Comparison of ENCODE assay signal across 9 cellular contexts in genomic region chr13:40983725-40984669, GRCh38. TPM values are rescaled to one million over a fixed set of nuclear protein-coding genes. Genes with fewer than 3 reads are reported as not detected.
DNase-seq lines count a peak whose midpoint lies in the region; ATAC-seq, FAIRE-seq and TF ChIP-seq lines count a peak whose summit lies in the region.
"Had no signal": no experiment of that assay in that cellular context is flagged by ENCODE, and none has a peak within 500 bp of the region (broad histone marks: within the 10 kb centered on the region; RNA-seq: fewer than 3 reads in every experiment).

No MANE protein-coding gene starts in this region.

- H2AFZ ChIP-seq in HepG2 (ENCODE audit: low read length): no peak overlapping the region

- H3K79me2 ChIP-seq in HepG2 (ENCODE audit: insufficient read depth, low read length): peaks cover 93% of the 10 kb centered on the region

- peaks cover 49% of the 10 kb centered on the region for H3K4me1 Mint-ChIP-seq in activated CD8-positive, alpha-beta memory T cell treated with anti-CD3 and anti-CD28 coated beads, Interleukin-2, amount 10 ng/mL, durations not matched to agents 7 days and 5 days
- peaks cover 67% of the 10 kb centered on the region for H3K4me1 Mint-ChIP-seq in activated T-helper 2 cell treated with anti-CD3 and anti-CD28 coated beads, Interferon-gamma antibody, Interleukin-2, Interleukin-4, amounts not matched to agents 10 μg/mL and 5 μg/mL and 100 μg/mL, durations not matched to agents 14 hours and 24 hours and 36 hours (ENCODE audit: low read depth)

- TF ChIP-seq EP300 in HepG2 (IDR thresholded peaks at IDR 0.05; ENCODE audit: low read depth in 2 of 2, low read length in 2 of 2) (no peak), HepG2 (CRISPR knock-in tag; IDR thresholded peaks at IDR 0.05; ENCODE audit: borderline replicate concordance) (no peak)

- intact Hi-C loops in activated T-helper 2 cell treated with anti-CD3 and anti-CD28 coated beads, Interferon-gamma antibody, Interleukin-2, Interleukin-4, amounts not matched to agents 10 μg/mL and 5 μg/mL and 100 μg/mL, durations not matched to agents 14 hours and 24 hours and 36 hours (cut with micrococcal nuclease): loop anchor here (2.0 to 5.0 kb wide), 4 partner anchors 13 to 197 kb away; partner anchors contain the start of genes SLC25A15 and WBP4
- intact Hi-C loops in HepG2 (cut with micrococcal nuclease; ENCODE audit: unreplicated experiment): no loop called here

- H3K27me3 Mint-ChIP-seq in activated CD8-positive, alpha-beta memory T cell treated with anti-CD3 and anti-CD28 coated beads, Interleukin-2, amount 10 ng/mL, durations not matched to agents 7 days and 5 days: no peaks in the 10 kb centered on the region
- H3K27me3 Mint-ChIP-seq in activated T-helper 2 cell treated with anti-CD3 and anti-CD28 coated beads, Interferon-gamma antibody, Interleukin-2, Interleukin-4, amounts not matched to agents 10 μg/mL and 5 μg/mL and 100 μg/mL, durations not matched to agents 14 hours and 24 hours and 36 hours (ENCODE audit: low read depth): no peaks in the 10 kb centered on the region

- TF ChIP-seq CTCF in HepG2 (CRISPR knock-in tag; IDR thresholded peaks at IDR 0.05): no peak

- peaks cover 41% of the 10 kb centered on the region for H3K36me3 Mint-ChIP-seq in activated CD8-positive, alpha-beta memory T cell treated with anti-CD3 and anti-CD28 coated beads, Interleukin-2, amount 10 ng/mL, durations not matched to agents 7 days and 5 days
- H3K36me3 Mint-ChIP-seq in activated T-helper 2 cell treated with anti-CD3 and anti-CD28 coated beads, Interferon-gamma antibody, Interleukin-2, Interleukin-4, amounts not matched to agents 10 μg/mL and 5 μg/mL and 100 μg/mL, durations not matched to agents 14 hours and 24 hours and 36 hours (ENCODE audit: low read depth): peaks cover 44% of the 10 kb centered on the region

- H3K4me1 ChIP-seq in HepG2 (ENCODE audit: insufficient read depth, low read length) (peaks cover 53% of the 10 kb centered on the region), thymus (ENCODE audit: control insufficient read depth, insufficient read depth, low read length) (peaks cover 16% of the 10 kb centered on the region)

- H3K9me3 Mint-ChIP-seq in activated CD8-positive, alpha-beta memory T cell treated with anti-CD3 and anti-CD28 coated beads, Interleukin-2, amount 10 ng/mL, durations not matched to agents 7 days and 5 days (ENCODE audit: low read depth): no peaks in the 10 kb centered on the region
- no peaks in the 10 kb centered on the region for H3K9me3 Mint-ChIP-seq in activated T-helper 2 cell treated with anti-CD3 and anti-CD28 coated beads, Interferon-gamma antibody, Interleukin-2, Interleukin-4, amounts not matched to agents 10 μg/mL and 5 μg/mL and 100 μg/mL, durations not matched to agents 14 hours and 24 hours and 36 hours

- WGBS in HepG2 (ENCODE audit: low lambda C conversion rate): 93% methylated on average over 4 of the region's 4 CpGs
- WGBS in thymus: 79% methylated on average over 4 of the region's 4 CpGs

- H3K9ac ChIP-seq in HepG2 (ENCODE audit: insufficient read depth, low read depth, low read length): no peak overlapping the region

- H4K20me1 ChIP-seq in HepG2 (ENCODE audit: insufficient read depth, low read length): no peaks in the 10 kb centered on the region; the same call in 1 of the 2 replicates

- H3K36me3 ChIP-seq in HepG2 (replicated peaks in 1 of 2; ENCODE audit: control insufficient read depth in 1 of 2, insufficient read depth in 2 of 2, low read length in 2 of 2) (peaks cover 3 to 12% of the 10 kb centered on the region in 2 experiments; a peak in 4 of 5 replicates), thymus (ENCODE audit: control insufficient read depth, insufficient read depth) (no peaks in the 10 kb centered on the region)

- H3K9me3 ChIP-seq in HepG2 (ENCODE audit: low read length): no peaks in the 10 kb centered on the region
- H3K9me3 ChIP-seq in thymus (ENCODE audit: control insufficient read depth): no peaks in the 10 kb centered on the region

- H3K27ac ChIP-seq in HepG2 (ENCODE audit: extremely low read length, insufficient read depth, low read length) (peak overlapping the region; percentile 32), thymus (ENCODE audit: low read depth) (peak overlapping the region; percentile 88)

- ATAC-seq in activated CD8-positive, alpha-beta memory T cell treated with anti-CD3 and anti-CD28 coated beads, Interleukin-2, amount 10 ng/mL, durations not matched to agents 7 days and 5 days: peak; percentile 9
- ATAC-seq in HepG2: no peak
- no peak for ATAC-seq in HG02840 (IDR thresholded peaks at IDR 0.05; ENCODE audit: low FRiP score, unreplicated experiment)

- peak overlapping the region; percentile 57 for H3K4me2 ChIP-seq in HepG2 (ENCODE audit: low read depth, low read length)

- TF ChIP-seq RAD21 in HepG2 (CRISPR knock-in tag; IDR thresholded peaks at IDR 0.05): no peak

- POLR2A ChIA-PET in HepG2 (lab: Yijun Ruan, JAX): no interaction called here

- no peak for FAIRE-seq in HepG2 (lab: Jason Lieb, UNC)

- no TSS peak for BruUV-seq in HepG2 (replicated peaks; lab: Mats Ljungman, UMichigan)

- H3K4me3 ChIP-seq in HepG2 (replicated peaks in 1 of 3; ENCODE audit: insufficient read depth in 1 of 3, low read depth in 2 of 3, low read length in 3 of 3) (no peak overlapping the region; a peak in 1 of 6 replicates), thymus (ENCODE audit: low read length) (peak overlapping the region; percentile 40)

- no peak for DNase-seq in activated CD8-positive, alpha-beta memory T cell treated with anti-CD3 and anti-CD28 coated beads, Interleukin-2, amount 10 ng/mL, durations not matched to agents 7 days and 5 days
- DNase-seq in activated CD8-positive, alpha-beta memory T cell treated with anti-CD3 and anti-CD28 coated beads, Interleukin-2, amount 50 U/mL, for 4 hours: no peak
- DNase-seq in activated T-helper 2 cell treated with anti-CD3 and anti-CD28 coated beads, Interferon-gamma antibody, Interleukin-2, Interleukin-4, amounts not matched to agents 10 μg/mL and 5 μg/mL and 100 μg/mL, durations not matched to agents 14 hours and 24 hours and 36 hours (ENCODE audit: low spot score): no peak
- DNase-seq in HepG2 (ENCODE audit: low spot score) (no peak), foreskin melanocyte (no peak)
- DNase-seq in central memory CD4-positive, alpha-beta T cell: no peak
- DNase-seq: stimulated activated CD4-positive, alpha-beta T cell treated with anti-CD3 and anti-CD28 coated beads, Interleukin-4, amount 100 ng/mL, for 4 hours had no signal

- no peak for TF ChIP-seq POLR2A in HepG2 (IDR thresholded peaks at IDR 0.05; ENCODE audit: insufficient read depth in 1 of 2, low read depth in 2 of 2, low read length in 2 of 2)

- H3K4me3 Mint-ChIP-seq in activated CD8-positive, alpha-beta memory T cell treated with anti-CD3 and anti-CD28 coated beads, Interleukin-2, amount 10 ng/mL, durations not matched to agents 7 days and 5 days: peak overlapping the region; percentile 96
- H3K4me3 Mint-ChIP-seq in activated T-helper 2 cell treated with anti-CD3 and anti-CD28 coated beads, Interferon-gamma antibody, Interleukin-2, Interleukin-4, amounts not matched to agents 10 μg/mL and 5 μg/mL and 100 μg/mL, durations not matched to agents 14 hours and 24 hours and 36 hours (ENCODE audit: low read depth): peak overlapping the region; percentile 70

- CTCF ChIA-PET in activated CD8-positive, alpha-beta memory T cell treated with anti-CD3 and anti-CD28 coated beads, Interleukin-2, amount 10 ng/mL, durations not matched to agents 7 days and 5 days (lab: Charles Lee): interaction anchor here (0.9 to 3.2 kb wide), 7 partner anchors 9 to 76 kb away, joined by 3 to 12 read pairs (median 3); no protein-coding TSS in a partner anchor
- CTCF ChIA-PET in HepG2 (lab: Yijun Ruan, JAX; ENCODE audit: low intra/inter-chr PET ratio, low total read pairs): no interaction called here

- H3K27me3 ChIP-seq in HepG2 (ENCODE audit: control insufficient read depth in 1 of 2, insufficient read depth in 2 of 2, low read length in 2 of 2) (no peaks in the 10 kb centered on the region), thymus (ENCODE audit: control insufficient read depth, insufficient read depth) (no peaks in the 10 kb centered on the region)

- H3K27ac Mint-ChIP-seq in activated CD8-positive, alpha-beta memory T cell treated with anti-CD3 and anti-CD28 coated beads, Interleukin-2, amount 10 ng/mL, durations not matched to agents 7 days and 5 days: peak overlapping the region; percentile 93
- peak overlapping the region; percentile 93 for H3K27ac Mint-ChIP-seq in activated T-helper 2 cell treated with anti-CD3 and anti-CD28 coated beads, Interferon-gamma antibody, Interleukin-2, Interleukin-4, amounts not matched to agents 10 μg/mL and 5 μg/mL and 100 μg/mL, durations not matched to agents 14 hours and 24 hours and 36 hours

- in situ Hi-C loops in HepG2 (cut with HindIII; ENCODE audit: extremely low pct_ligation_motif_present, low pct_unique_long_range_greater_than_20kb): no loop called here

RNA-seq across cellular contexts. Expression of gene ELF1, which starts 35.1 kb away (rescaled TPM):
- total RNA-seq in activated CD8-positive, alpha-beta memory T cell treated with anti-CD3 and anti-CD28 coated beads, Interleukin-2, amount 10 ng/mL, durations not matched to agents 7 days and 5 days: 100 to 1,000 TPM; 120 to 143 TPM
- 65.3 and 68.1 TPM in 2 replicates for total RNA-seq in activated T-helper 2 cell treated with anti-CD3 and anti-CD28 coated beads, Interferon-gamma antibody, Interleukin-2, Interleukin-4, amounts not matched to agents 10 μg/mL and 5 μg/mL and 100 μg/mL, durations not matched to agents 14 hours and 24 hours and 36 hours
- total RNA-seq in HepG2 (2016; rRNA removed; fragmentation: Illumina TruSeq; extraction: Trizol): 71.5 and 91.5 TPM in 2 replicates
- 12.1 and 14.2 TPM in 2 replicates for total RNA-seq in HepG2 (2016; cell fraction: cytosol; rRNA removed; fragmentation: Illumina TruSeq; extraction: Trizol; ENCODE audit: low read depth)
- 70.6 and 87.4 TPM in 2 replicates for total RNA-seq in HepG2 (2016; cell fraction: insoluble cytoplasmic fraction; rRNA removed; fragmentation: Illumina TruSeq; extraction: Trizol)
- total RNA-seq in HepG2 (2016; cell fraction: membrane; rRNA removed; fragmentation: Illumina TruSeq; extraction: Trizol): 24.5 and 26.2 TPM in 2 replicates
- 78.4 and 79.2 TPM in 2 replicates for total RNA-seq in HepG2 (2016; cell fraction: nucleus; rRNA removed; fragmentation: Illumina TruSeq; extraction: Trizol)
- polyA plus RNA-seq in HepG2 (2011; rRNA removed): 24.6 and 26.5 TPM in 2 replicates
- 14.1 and 18.0 TPM in 2 replicates for polyA plus RNA-seq in HepG2 (2011; cell fraction: cytosol; rRNA removed)
- 15.7 and 16.1 TPM in 2 replicates for polyA plus RNA-seq in HepG2 (2011; cell fraction: nucleus; rRNA removed)
- polyA plus RNA-seq in HepG2 (2012): 28.9 and 32.2 TPM in 2 replicates
- 1.6 and 1.9 TPM in 2 replicates for polyA plus RNA-seq in HepG2 (2016; cell fraction: cytosol; fragmentation: Illumina TruSeq; extraction: Trizol; ENCODE audit: low read depth)
- 55.8 and 56.2 TPM in 2 replicates for polyA plus RNA-seq in HepG2 (2016; cell fraction: insoluble cytoplasmic fraction; fragmentation: Illumina TruSeq; extraction: Trizol; ENCODE audit: low read depth)
- polyA plus RNA-seq in HepG2 (2016; cell fraction: membrane; fragmentation: Illumina TruSeq; extraction: Trizol; ENCODE audit: low read depth): 6.4 and 6.6 TPM in 2 replicates
- 46.4 and 47.1 TPM in 2 replicates for polyA plus RNA-seq in HepG2 (2016; cell fraction: nucleus; fragmentation: Illumina TruSeq; extraction: Trizol; ENCODE audit: insufficient read depth, low read depth)
- 18.2 and 60.6 TPM in 2 replicates for polyA minus RNA-seq in HepG2 (2011; rRNA and poly(A)+ RNA removed; ENCODE audit: low replicate concordance)
- polyA minus RNA-seq in HepG2 (2011; cell fraction: cytosol; rRNA and poly(A)+ RNA removed): 29.5 and 31.8 TPM in 2 replicates
- 77.6 and 81.4 TPM in 2 replicates for polyA minus RNA-seq in HepG2 (2011; cell fraction: nucleus; rRNA and poly(A)+ RNA removed)
- polyA plus RNA-seq in thymus: 64.2 TPM
